In genomic region chr22:36201630-36202312, GRCh38 we compare ENCODE assay signal across 1 cellular context.
TF ChIP-seq lines count a peak whose summit lies in the region.

TSS of gene APOL4 (minus strand) at chr22:36201809. CDS start at chr22:36201734, 75 bp downstream.

TF ChIP-seq in K562, 482 proteins besides CTCF, POLR2A, EP300 and RAD21 (continued from another document and continues in another):
- TF ChIP-seq ZBTB5 (IDR thresholded peaks at IDR 0.05) (peak; percentile 98), NR3C1 (CRISPR knock-in tag; IDR thresholded peaks at IDR 0.05) (no peak), ZNF384 (IDR thresholded peaks at IDR 0.05; ENCODE audit: low read depth, low read length) (no peak), MLX (CRISPR knock-in tag; conservative IDR thresholded peaks at IDR 0.05) (no peak), RB1 (IDR thresholded peaks at IDR 0.05; ENCODE audit: low read depth) (no peak), NR0B1 (IDR thresholded peaks at IDR 0.05; ENCODE audit: partially characterized antibody) (no peak), GABPB1 (CRISPR knock-in tag; IDR thresholded peaks at IDR 0.05) (no peak), TARDBP (IDR thresholded peaks at IDR 0.05) (no peak), FOXA1 (IDR thresholded peaks at IDR 0.05; ENCODE audit: borderline replicate concordance) (no peak), GTF2B (IDR thresholded peaks at IDR 0.05; ENCODE audit: extremely low read depth, insufficient read length) (no peak), TCF3 (CRISPR knock-in tag; IDR thresholded peaks at IDR 0.05) (peak; percentile 56), EGR1 (conservative IDR thresholded peaks at IDR 0.05) (peak; percentile 42; the same call in 1 of the 2 replicates), ZBTB17 (CRISPR knock-in tag; IDR thresholded peaks at IDR 0.05) (no peak), GABPA (tag; conservative IDR thresholded peaks at IDR 0.05; ENCODE audit: low read depth) (no peak), CLOCK (CRISPR knock-in tag; IDR thresholded peaks at IDR 0.05; ENCODE audit: borderline replicate concordance) (no peak), TAL1 (IDR thresholded peaks at IDR 0.05) (no peak), DNMT1 (IDR thresholded peaks at IDR 0.05) (no peak), PHF20 (IDR thresholded peaks at IDR 0.05; ENCODE audit: partially characterized antibody) (peak; percentile 26), SMC3 (conservative IDR thresholded peaks at IDR 0.05; ENCODE audit: insufficient read depth, low read depth, low read length) (no peak), PML (IDR thresholded peaks at IDR 0.05; ENCODE audit: low read length) (no peak), MTF1 (CRISPR knock-in tag; IDR thresholded peaks at IDR 0.05; ENCODE audit: borderline replicate concordance) (no peak), BRD4 (IDR thresholded peaks at IDR 0.05) (no peak), ZNF408 (CRISPR knock-in tag; IDR thresholded peaks at IDR 0.05; ENCODE audit: low read depth) (no peak), BCL6 (CRISPR knock-in tag; IDR thresholded peaks at IDR 0.05) (no peak), JUN (IDR thresholded peaks at IDR 0.05; ENCODE audit: borderline replicate concordance, low read depth, low read length) (peak; percentile 39; the same call in 1 of the 2 replicates), JUN (CRISPR knock-in tag; IDR thresholded peaks at IDR 0.05; ENCODE audit: borderline replicate concordance) (no peak), ZNF217 (CRISPR knock-in tag; IDR thresholded peaks at IDR 0.05) (no peak), HMG20B (CRISPR knock-in tag; IDR thresholded peaks at IDR 0.05) (no peak), ARID2 (IDR thresholded peaks at IDR 0.05) (no peak), RBBP5 (IDR thresholded peaks at IDR 0.05; ENCODE audit: borderline replicate concordance, insufficient read depth, low read length, poor library complexity, severe bottlenecking) (no peak), ETV5 (CRISPR knock-in tag; IDR thresholded peaks at IDR 0.05; ENCODE audit: low read depth) (peak; percentile 61; the same call in 1 of the 2 replicates), ZBTB33 (CRISPR knock-in tag; IDR thresholded peaks at IDR 0.05) (no peak), HDAC8 (tag; IDR thresholded peaks at IDR 0.05) (no peak), E2F5 (CRISPR knock-in tag; IDR thresholded peaks at IDR 0.05) (no peak), EHMT2 (IDR thresholded peaks at IDR 0.05) (no peak), ZNF3 (CRISPR knock-in tag; IDR thresholded peaks at IDR 0.05) (no peak), ZNF780A (CRISPR knock-in tag; IDR thresholded peaks at IDR 0.05) (no peak), SMARCC2 (IDR thresholded peaks at IDR 0.05; ENCODE audit: low read depth) (no peak), KDM5B (IDR thresholded peaks at IDR 0.05; ENCODE audit: insufficient replicate concordance, low read depth, low read length) (peak; percentile 67), ZNF444 (CRISPR knock-in tag; IDR thresholded peaks at IDR 0.05) (no peak), ASH1L (IDR thresholded peaks at IDR 0.05; ENCODE audit: borderline replicate concordance, low read depth, partially characterized antibody) (no peak), CC2D1A (IDR thresholded peaks at IDR 0.05) (peak; percentile 100), ZNF277 (CRISPR knock-in tag; IDR thresholded peaks at IDR 0.05; ENCODE audit: borderline replicate concordance) (no peak), TFE3 (CRISPR knock-in tag; IDR thresholded peaks at IDR 0.05) (no peak), ELF1 (tag; IDR thresholded peaks at IDR 0.05) (no peak), PHB2 (IDR thresholded peaks at IDR 0.05; ENCODE audit: low read depth) (no peak), BDP1 (IDR thresholded peaks at IDR 0.05; ENCODE audit: insufficient read depth, insufficient read length) (no peak), NCOA6 (IDR thresholded peaks at IDR 0.05) (0 out of 2 replicates have a peak, but pooled peaks have one; percentile 37), CGGBP1 (CRISPR knock-in tag; IDR thresholded peaks at IDR 0.05) (no peak), ZSCAN29 (IDR thresholded peaks at IDR 0.05) (no peak), GTF2F1 (IDR thresholded peaks at IDR 0.05; ENCODE audit: low read depth, low read length) (no peak), RBM15 (IDR thresholded peaks at IDR 0.05; ENCODE audit: insufficient read depth, low read length) (no peak), JUND (IDR thresholded peaks at IDR 0.05; ENCODE audit: borderline replicate concordance, low read depth, low read length) (peak; percentile 63; the same call in 1 of the 2 replicates), JUND (tag; IDR thresholded peaks at IDR 0.05; ENCODE audit: borderline replicate concordance, low read depth, low read length) (peak; percentile 66; the same call in 1 of the 3 replicates), TSC22D4 (tag; IDR thresholded peaks at IDR 0.05) (no peak), ZNF561 (CRISPR knock-in tag; conservative IDR thresholded peaks at IDR 0.05) (no peak), ATF6 (CRISPR knock-in tag; IDR thresholded peaks at IDR 0.05) (no peak)
